8 cellular contexts compared by ENCODE assay signal in the genomic region with DNA sequence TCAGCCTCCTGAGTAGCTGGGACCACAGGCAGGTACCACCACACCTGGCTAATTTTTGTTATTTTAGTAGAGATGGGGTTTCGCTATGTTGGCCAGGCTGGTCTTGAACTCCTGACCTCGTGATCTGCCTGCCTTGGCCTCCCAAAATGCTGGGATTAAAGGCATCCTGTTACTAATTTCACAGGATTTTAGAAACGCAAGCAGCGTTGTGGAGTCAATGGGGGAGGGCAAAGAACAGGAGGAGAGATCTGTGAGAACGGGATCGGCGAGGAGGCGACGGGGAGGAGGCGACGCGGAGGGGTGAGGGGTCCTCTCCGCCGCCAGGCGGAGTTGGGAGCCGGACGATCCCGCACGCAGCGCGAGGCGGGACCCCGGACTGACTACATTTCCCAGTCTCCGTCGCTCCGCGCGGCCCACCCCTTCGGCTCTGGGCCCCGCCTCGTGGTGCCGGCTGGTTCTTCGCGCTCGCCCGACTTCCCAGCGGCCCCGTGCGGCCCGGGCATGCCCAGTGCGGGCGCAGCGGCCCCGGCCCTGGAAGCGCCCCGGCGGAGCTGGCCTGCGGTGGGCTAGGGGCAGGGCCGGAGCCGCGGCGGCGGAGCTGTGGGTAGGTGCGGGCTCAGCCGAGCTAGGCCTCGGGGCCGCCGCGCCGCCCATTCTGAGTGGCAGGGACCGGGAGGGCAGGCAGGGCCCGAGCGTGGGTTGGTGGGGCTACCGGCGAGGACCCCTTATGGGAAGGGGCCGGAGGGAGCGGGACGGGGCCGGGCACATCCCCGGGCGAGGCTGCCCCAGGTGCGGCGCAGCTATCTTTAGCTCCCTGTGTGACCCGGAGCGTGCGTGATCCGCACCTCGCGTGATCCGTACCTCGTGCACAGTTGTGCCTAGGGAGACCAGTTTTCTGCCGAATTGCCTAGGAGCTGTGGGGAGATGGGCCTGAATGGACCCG. TPM values are rescaled to one million over a fixed set of nuclear protein-coding genes. Genes with fewer than 3 reads are reported as not detected.
DNase-seq lines count a peak whose midpoint lies in the region; ATAC-seq, FAIRE-seq and TF ChIP-seq lines count a peak whose summit lies in the region.

TSS of gene EI24 (plus strand) at position 508 of the 943 bp plus-strand sequence. CDS start 3,051 bp downstream, outside the sequence.

- H3K36me3 Mint-ChIP-seq in Calu3 (ENCODE audit: insufficient read depth, unreplicated experiment) (peaks cover 23% of the 10 kb centered on the region), endodermal cell (ENCODE audit: low read depth) (peaks cover 14% of the 10 kb centered on the region)

- H3K27ac ChIP-seq in endodermal cell (ENCODE audit: low read depth, low read length) (no peak within 1 kb of the TSS), mesodermal cell (ENCODE audit: low read depth, low read length, severe bottlenecking) (no peak within 1 kb of the TSS)

- BruUV-seq in Calu3 (replicated peaks; lab: Mats Ljungman, UMichigan): no TSS peak

- no peaks in the 10 kb centered on the region for H3K27me3 ChIP-seq in NT2/D1 (ENCODE audit: insufficient read depth, insufficient read length)
- H3K27me3 ChIP-seq in endodermal cell (ENCODE audit: control insufficient read depth, insufficient read depth, low read length, poor library complexity, severe bottlenecking): no peaks in the 10 kb centered on the region

- CTCF ChIA-PET in Calu3 (lab: Charles Lee): interaction anchor here (0.6 to 1.0 kb wide), 2 partner anchors 138 to 290 kb away, joined by 4 to 6 read pairs; no protein-coding TSS in a partner anchor

- H3K4me3 ChIP-seq in NT2/D1 (ENCODE audit: insufficient read length, low read depth) (peak within 1 kb of the TSS; percentile 75), endodermal cell (ENCODE audit: low read length) (peak within 1 kb of the TSS; percentile 98), mesodermal cell (ENCODE audit: extremely low read depth, insufficient read depth, low read length, poor library complexity, severe bottlenecking) (peak within 1 kb of the TSS; percentile 76)

- peak; percentile 97 for ATAC-seq in GM21367 (IDR thresholded peaks at IDR 0.05; ENCODE audit: unreplicated experiment)

- peak within 1 kb of the TSS; percentile 78 for H3K4me3 Mint-ChIP-seq in Calu3 (ENCODE audit: low read depth, unreplicated experiment)
- H3K4me3 Mint-ChIP-seq in endodermal cell: peak within 1 kb of the TSS; percentile 78

- intact Hi-C loops in Calu3 (cut with micrococcal nuclease; ENCODE audit: unreplicated experiment): loop anchor here (5.0 to 10.0 kb wide), 2 partner anchors 57 to 114 kb away; no protein-coding TSS in a partner anchor

- peaks cover 26% of the 10 kb centered on the region for H3K36me3 ChIP-seq in NT2/D1 (ENCODE audit: insufficient read depth, insufficient read length, low read length)
- peaks cover 20% of the 10 kb centered on the region for H3K36me3 ChIP-seq in endodermal cell (ENCODE audit: control insufficient read depth, insufficient read depth, low read length)
- peaks cover 24% of the 10 kb centered on the region for H3K36me3 ChIP-seq in mesodermal cell (ENCODE audit: control insufficient read depth, insufficient read depth, low read length)

- peaks cover 7% of the 10 kb centered on the region for H3K4me1 ChIP-seq in NT2/D1 (ENCODE audit: insufficient read depth, insufficient read length)
- peaks cover 7% of the 10 kb centered on the region for H3K4me1 ChIP-seq in endodermal cell (ENCODE audit: control insufficient read depth, insufficient read depth, low read length)
- no peaks in the 10 kb centered on the region for H3K4me1 ChIP-seq in mesodermal cell (ENCODE audit: control insufficient read depth, insufficient read depth, low read length, poor library complexity, severe bottlenecking)

- peak; percentile 91 for DNase-seq in Calu3
- peak; percentile 84 for DNase-seq in HTR-8/SVneo (ENCODE audit: insufficient read length, low spot score)
- peak; percentile 93 for DNase-seq in NT2/D1 (ENCODE audit: low read depth, low spot score)
- peak; percentile 57 for DNase-seq in activated CD8-positive, alpha-beta memory T cell treated with anti-CD3 and anti-CD28 coated beads, Interleukin-2, amount 50 U/mL, for 1 hour (ENCODE audit: extremely low read depth)
- DNase-seq in endodermal cell: peak; percentile 98
- DNase-seq in stimulated activated CD8-positive, alpha-beta memory T cell treated with anti-CD3 and anti-CD28 coated beads, Interleukin-15, amount 100 ng/mL, for 4 hours (ENCODE audit: low read depth in 2 of 2): peak; percentile 76 to 79

- TF ChIP-seq CTCF in Calu3 (IDR thresholded peaks at IDR 0.05; ENCODE audit: unreplicated experiment): peak; percentile 61
- peak; percentile 88 for TF ChIP-seq CTCF in endodermal cell (conservative IDR thresholded peaks at IDR 0.05)

- H3K9me3 ChIP-seq in NT2/D1 (ENCODE audit: insufficient read depth, low read length) (peaks cover 5% of the 10 kb centered on the region; the same call in 1 of the 2 replicates), endodermal cell (ENCODE audit: control insufficient read depth, low read length) (peaks cover 8% of the 10 kb centered on the region), mesodermal cell (ENCODE audit: control insufficient read depth, low read length) (no peaks in the 10 kb centered on the region)

- no peaks in the 10 kb centered on the region for H3K27me3 Mint-ChIP-seq in Calu3 (ENCODE audit: unreplicated experiment)
- H3K27me3 Mint-ChIP-seq in endodermal cell (ENCODE audit: insufficient read depth): no peaks in the 10 kb centered on the region

- H3K9me3 Mint-ChIP-seq in Calu3 (ENCODE audit: low read depth, unreplicated experiment) (peaks cover 2% of the 10 kb centered on the region), endodermal cell (peaks cover 14% of the 10 kb centered on the region)

- H3K27ac Mint-ChIP-seq in Calu3 (ENCODE audit: unreplicated experiment): peak within 1 kb of the TSS; percentile 87
- peak within 1 kb of the TSS; percentile 74 for H3K27ac Mint-ChIP-seq in endodermal cell

- peak within 1 kb of the TSS; percentile 89 for H3K9ac ChIP-seq in NT2/D1 (ENCODE audit: insufficient read length, low read depth)
- peak within 1 kb of the TSS; percentile 83 for H3K9ac ChIP-seq in endodermal cell (ENCODE audit: extremely low read depth, low read length, poor library complexity, severe bottlenecking)

- 1 to 2% methylated on average over 24 to 83 of the region's 83 CpGs for WGBS in endodermal cell (ENCODE audit: insufficient coverage in 1 of 2, insufficient read length in 1 of 2), 2 experiments
- WGBS in mesodermal cell (ENCODE audit: insufficient coverage in 2 of 2), 2 experiments: 1 to 3% methylated on average over 68 to 72 of the region's 83 CpGs

- peak; percentile 28 for FAIRE-seq in HTR-8/SVneo (lab: Jason Lieb, UNC)

- H3K4me1 Mint-ChIP-seq in Calu3 (ENCODE audit: low read depth, unreplicated experiment): no peaks in the 10 kb centered on the region
- H3K4me1 Mint-ChIP-seq in endodermal cell: peaks cover 16% of the 10 kb centered on the region

RNA-seq across cellular contexts. Expression of gene EI24, which starts in this region (rescaled TPM):
- total RNA-seq in Calu3 (2022) (76.7 and 82.2 TPM in 2 replicates), endodermal cell (100 to 1,000 TPM; 102 to 110 TPM)
- 105 TPM for polyA plus RNA-seq in endodermal cell (2013, experiment 1 of 2)
- polyA plus RNA-seq in endodermal cell (2013, experiment 2 of 2): 97.5 TPM
- 110 TPM for polyA plus RNA-seq in mesodermal cell (2013, experiment 1 of 2)
- polyA plus RNA-seq in mesodermal cell (2013, experiment 2 of 2): 104 TPM
